ENCODE assay signal across 8 cellular contexts in the genomic region with DNA sequence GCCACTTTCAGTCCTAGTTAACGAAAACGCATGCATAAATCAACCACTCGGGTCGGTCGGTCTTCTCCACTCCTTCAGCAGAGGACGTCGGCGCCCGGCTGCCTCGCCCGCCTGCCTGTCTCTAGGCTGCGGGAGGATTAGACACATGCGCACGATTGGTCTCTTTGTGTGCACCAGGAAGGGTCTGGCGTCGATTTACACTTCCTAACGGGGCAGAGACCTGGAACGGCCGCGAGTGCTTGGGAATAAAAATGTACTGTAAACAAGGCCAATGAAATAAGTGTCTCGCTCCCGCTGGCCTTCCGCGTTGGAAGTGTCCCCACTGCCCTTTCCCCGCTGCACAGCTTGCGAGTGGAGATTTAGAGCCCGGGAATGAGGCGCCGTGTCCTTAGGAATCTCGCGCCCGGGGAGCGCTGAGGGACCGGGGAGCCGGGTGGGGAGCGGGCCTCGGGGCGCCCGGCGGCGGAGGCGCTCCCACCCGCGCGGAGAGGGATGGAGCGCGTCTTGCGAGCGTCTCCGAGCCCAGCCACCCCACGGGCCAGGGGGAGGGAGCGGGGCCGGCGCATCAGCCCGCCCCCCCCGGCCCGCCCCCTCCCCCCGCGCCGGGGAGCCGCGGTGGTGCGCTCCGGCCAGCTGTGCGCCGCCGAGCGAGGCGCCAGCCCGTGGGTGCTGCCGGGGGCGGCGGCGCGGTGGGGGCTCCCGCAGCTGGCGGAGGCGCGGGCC. TPM values are rescaled to one million over a fixed set of nuclear protein-coding genes. Genes with fewer than 3 reads are reported as not detected.
DNase-seq lines count a peak whose midpoint lies in the region; ATAC-seq lines count a peak whose summit lies in the region.

A gene (plus strand): TSS at position 636 of the 723 bp plus-strand sequence.

- H3K4me3 ChIP-seq in skeletal muscle cell (ENCODE audit: low read depth, low read length): peak within 1 kb of the TSS; percentile 56

- CTCF ChIA-PET in activated CD4-positive, alpha-beta T cell treated with anti-CD3 and anti-CD28 coated beads, Interleukin-2, amount 10 ng/mL, durations not matched to agents 7 days and 5 days (lab: Charles Lee): no interaction called here

- peak within 1 kb of the TSS; percentile 19 for H3K27ac Mint-ChIP-seq in activated CD4-positive, alpha-beta T cell treated with anti-CD3 and anti-CD28 coated beads, Interleukin-2, amount 10 ng/mL, durations not matched to agents 7 days and 5 days

- H3K27me3 Mint-ChIP-seq in activated CD4-positive, alpha-beta T cell treated with anti-CD3 and anti-CD28 coated beads, Interleukin-2, amount 10 ng/mL, durations not matched to agents 7 days and 5 days: peaks cover 58% of the 10 kb centered on the region

- POLR2A ChIA-PET in activated CD4-positive, alpha-beta T cell treated with anti-CD3 and anti-CD28 coated beads, Interleukin-2, amount 10 ng/mL, durations not matched to agents 7 days and 5 days (lab: Charles Lee): no interaction called here

- peaks cover 7% of the 10 kb centered on the region for H3K4me1 Mint-ChIP-seq in activated CD4-positive, alpha-beta T cell treated with anti-CD3 and anti-CD28 coated beads, Interleukin-2, amount 10 ng/mL, durations not matched to agents 7 days and 5 days

- DNase-seq in activated CD4-positive, alpha-beta T cell treated with anti-CD3 and anti-CD28 coated beads, Interleukin-2, amount 10 ng/mL, durations not matched to agents 7 days and 5 days: no peak
- DNase-seq in activated CD4-positive, alpha-beta T cell treated with anti-CD3 and anti-CD28 coated beads for 1 hour: no peak
- DNase-seq in NCI-H526 treated with DMSO at 0.1 percent for 48 hours (lab: John Stamatoyannopoulos, UW) (peak; percentile 44), caudate nucleus (lab: John Stamatoyannopoulos, UW) (peak in 42 of 61 donors; percentile 6 to 79 (median 39)), iPS-NIHi11 (ENCODE audit: low spot score) (peak; percentile 81), skeletal muscle cell (ENCODE audit: low read depth) (peak; percentile 21)

- H3K27ac ChIP-seq in caudate nucleus (ENCODE audit: low read depth, low read length): no peak within 1 kb of the TSS

- no peaks in the 10 kb centered on the region for H3K9me3 Mint-ChIP-seq in activated CD4-positive, alpha-beta T cell treated with anti-CD3 and anti-CD28 coated beads, Interleukin-2, amount 10 ng/mL, durations not matched to agents 7 days and 5 days

- ATAC-seq in HG02763 (IDR thresholded peaks at IDR 0.05; ENCODE audit: unreplicated experiment) (no peak), HG03139 (IDR thresholded peaks at IDR 0.05; ENCODE audit: unreplicated experiment) (no peak)

- peaks cover 2% of the 10 kb centered on the region for H3K36me3 Mint-ChIP-seq in activated CD4-positive, alpha-beta T cell treated with anti-CD3 and anti-CD28 coated beads, Interleukin-2, amount 10 ng/mL, durations not matched to agents 7 days and 5 days (ENCODE audit: low read depth)

- peak within 1 kb of the TSS; percentile 56 for H3K4me3 Mint-ChIP-seq in activated CD4-positive, alpha-beta T cell treated with anti-CD3 and anti-CD28 coated beads, Interleukin-2, amount 10 ng/mL, durations not matched to agents 7 days and 5 days

RNA-seq across cellular contexts. Expression of the gene that starts here (rescaled TPM):
- not detected for total RNA-seq in activated CD4-positive, alpha-beta T cell treated with anti-CD3 and anti-CD28 coated beads, Interleukin-2, amount 10 ng/mL, durations not matched to agents 7 days and 5 days

Comparison
In these comparisons a context has a peak if more than half of its experiments do, and no peak if none do; other contexts are left out.
1. DNase-seq: peak in NCI-H526 treated with DMSO at 0.1 percent for 48 hours (single experiment), caudate nucleus (42 of 61), iPS-NIHi11 (single experiment) and skeletal muscle cell (single experiment); none in activated CD4-positive, alpha-beta T cell treated with anti-CD3 and anti-CD28 coated beads, Interleukin-2, amount 10 ng/mL, durations not matched to agents 7 days and 5 days (single experiment) and activated CD4-positive, alpha-beta T cell treated with anti-CD3 and anti-CD28 coated beads for 1 hour (single experiment).